ENCODE assay signal across 12 cellular contexts in the genomic region with DNA sequence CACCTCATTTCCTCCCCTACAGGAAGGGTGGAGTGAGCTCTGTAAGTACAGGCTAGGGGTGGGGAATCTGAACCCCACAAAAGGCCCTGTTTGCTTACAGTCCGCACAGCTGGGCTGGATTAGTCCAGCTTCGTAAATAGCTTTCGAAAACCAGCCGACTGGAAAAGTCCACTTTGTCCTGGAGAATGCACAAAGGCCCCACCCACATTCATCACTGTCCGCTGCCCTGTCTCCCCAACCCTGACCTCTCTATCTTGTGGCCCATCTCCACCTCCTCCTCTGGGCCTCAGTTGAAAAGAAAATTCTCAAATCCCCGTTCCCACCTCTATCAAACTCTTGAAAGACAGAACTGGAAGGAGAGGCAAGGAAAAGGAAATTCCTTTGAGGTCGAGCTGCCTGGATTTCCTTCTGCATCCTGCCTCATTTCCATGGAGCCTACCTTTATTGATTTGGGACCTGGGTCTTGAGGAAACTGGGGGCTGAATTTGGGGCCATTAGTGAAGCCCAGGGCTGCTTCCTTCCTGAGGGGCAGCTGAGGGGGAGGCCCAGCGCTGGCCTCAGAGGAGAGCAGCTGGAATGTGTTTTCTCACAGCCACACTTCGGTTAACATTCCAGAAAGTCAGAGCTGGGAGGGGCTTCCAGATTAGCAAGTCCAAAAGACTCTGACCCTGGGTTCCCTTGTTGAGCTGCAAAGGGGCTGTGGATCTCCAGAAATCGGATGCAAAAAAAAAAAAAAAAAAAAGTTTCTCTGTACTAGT.
A peak's percentile ranks its signal among the peaks of the same experiment; 100 is the strongest.
DNase-seq lines count a peak whose midpoint lies in the region; ATAC-seq and TF ChIP-seq lines count a peak whose summit lies in the region.
"Had no signal": no experiment of that assay in that cellular context is flagged by ENCODE, and none has a peak within 500 bp of the region (broad histone marks: within the 10 kb centered on the region; RNA-seq: fewer than 3 reads in every experiment).

No MANE protein-coding gene starts in this region.

- no peak overlapping the region for H3K4me3 Mint-ChIP-seq in activated T-helper 17 cell treated with anti-CD3 and anti-CD28 coated beads, Interleukin-2, amount 50 U/mL, for 72 hours
- H3K4me3 Mint-ChIP-seq: activated naive CD8-positive, alpha-beta T cell treated with anti-CD3 and anti-CD28 coated beads, Interleukin-2, amount 10 ng/mL, durations not matched to agents 7 days and 5 days had no signal

- H3K4me3 ChIP-seq in choroid plexus epithelial cell (ENCODE audit: low read depth, low read length) = no peak overlapping the region
- H3K4me3 ChIP-seq: SK-N-MC had no signal

- H3K36me3 Mint-ChIP-seq in activated T-helper 17 cell treated with anti-CD3 and anti-CD28 coated beads, Interleukin-2, amount 50 U/mL, for 72 hours (ENCODE audit: low read depth) = no peaks in the 10 kb centered on the region
- H3K36me3 Mint-ChIP-seq: activated naive CD8-positive, alpha-beta T cell treated with anti-CD3 and anti-CD28 coated beads, Interleukin-2, amount 10 ng/mL, durations not matched to agents 7 days and 5 days had no signal

- DNase-seq in ELR (ENCODE audit: low read depth) = peak; percentile 38
- DNase-seq in choroid plexus epithelial cell (ENCODE audit: low read depth) = peak; percentile 92
- peak; percentile 71 for DNase-seq in iris pigment epithelial cell (ENCODE audit: low read depth)
- DNase-seq in sciatic nerve (ENCODE audit: low spot score) = peak; percentile 70
- no peak for DNase-seq in NOMO-1 (lab: John Stamatoyannopoulos, UW; ENCODE audit: unreplicated experiment in 2 of 2)
- no peak for DNase-seq in GDM1 (lab: John Stamatoyannopoulos, UW)
- no peak for DNase-seq in head of caudate nucleus
- DNase-seq: activated naive CD8-positive, alpha-beta T cell treated with anti-CD3 and anti-CD28 coated beads, Interleukin-2, amount 10 ng/mL, durations not matched to agents 7 days and 5 days; DMS 273 treated with DMSO at 0.1 percent for 48 hours; stimulated activated CD4-positive, alpha-beta T cell treated with anti-CD3 and anti-CD28 coated beads, Interleukin-12 subunit alpha, Interleukin-12 subunit beta, amount 100 ng/mL, for 4 hours had no signal

- peaks cover under 1% of the 10 kb centered on the region for H3K27me3 Mint-ChIP-seq in activated T-helper 17 cell treated with anti-CD3 and anti-CD28 coated beads, Interleukin-2, amount 50 U/mL, for 72 hours

- H3K4me1 Mint-ChIP-seq in activated T-helper 17 cell treated with anti-CD3 and anti-CD28 coated beads, Interleukin-2, amount 50 U/mL, for 72 hours = no peaks in the 10 kb centered on the region

- no peak overlapping the region for H3K27ac Mint-ChIP-seq in activated T-helper 17 cell treated with anti-CD3 and anti-CD28 coated beads, Interleukin-2, amount 50 U/mL, for 72 hours
- H3K27ac Mint-ChIP-seq: activated naive CD8-positive, alpha-beta T cell treated with anti-CD3 and anti-CD28 coated beads, Interleukin-2, amount 10 ng/mL, durations not matched to agents 7 days and 5 days had no signal

- no peaks in the 10 kb centered on the region for H3K9me3 Mint-ChIP-seq in activated T-helper 17 cell treated with anti-CD3 and anti-CD28 coated beads, Interleukin-2, amount 50 U/mL, for 72 hours

- intact Hi-C loops in sciatic nerve (cut with DNase I) = no loop called here
- intact Hi-C loops in head of caudate nucleus (cut with DNase I) = no loop called here

- TF ChIP-seq CTCF in choroid plexus epithelial cell (conservative IDR thresholded peaks at IDR 0.05; ENCODE audit: low read depth, low read length) = no peak

- ATAC-seq in sciatic nerve = peak; percentile 81
- no peak for ATAC-seq in activated T-helper 17 cell treated with anti-CD3 and anti-CD28 coated beads, Interleukin-2, amount 50 U/mL, for 72 hours (replicated peaks)

Comparison
In these comparisons a context has a peak if more than half of its experiments do, and no peak if none do; other contexts are left out.
1. DNase-seq: peak in ELR (single experiment), choroid plexus epithelial cell (single experiment), iris pigment epithelial cell (single experiment) and sciatic nerve (single experiment); none in NOMO-1 (0 of 2), GDM1 (single experiment) and head of caudate nucleus (0 of 42).